18 cellular contexts compared by ENCODE assay signal in genomic region chr10:3206516-3207157, GRCh38. TPM values are rescaled to one million over a fixed set of nuclear protein-coding genes. Genes with fewer than 3 reads are reported as not detected.
DNase-seq lines count a peak whose midpoint lies in the region; ATAC-seq, FAIRE-seq and TF ChIP-seq lines count a peak whose summit lies in the region.
"Had no signal": no experiment of that assay in that cellular context is flagged by ENCODE, and none has a peak within 500 bp of the region (broad histone marks: within the 10 kb centered on the region; RNA-seq: fewer than 3 reads in every experiment).

No MANE protein-coding gene starts in this region.

- 1% methylated on average over 11 of the region's 11 CpGs for WGBS in K562 (ENCODE audit: insufficient coverage, low coverage, missing lambda C conversion rate)

- intact Hi-C loops in K562 (cut with micrococcal nuclease) (no loop called here), sciatic nerve (cut with DNase I) (no loop called here)

- no peak for TF ChIP-seq POLR2A in K562 (conservative IDR thresholded peaks at IDR 0.05)

- H3K27ac Mint-ChIP-seq in activated T-cell treated with anti-CD3 and anti-CD28 coated beads, Interleukin-2, amount 50 U/mL, for 24 hours: no peak overlapping the region
- H3K27ac Mint-ChIP-seq: B cell; CD4-positive, alpha-beta T cell had no signal

- H3K27me3 ChIP-seq in K562 (ENCODE audit: control insufficient read depth in 2 of 2, insufficient read depth in 2 of 2, low read length in 2 of 2): peaks cover 34 to 55% of the 10 kb centered on the region in 2 experiments

- no TSS peak for BruUV-seq in K562 (replicated peaks; lab: Mats Ljungman, UMichigan)

- H4K20me1 ChIP-seq in K562 (replicated peaks; ENCODE audit: control insufficient read depth, insufficient read depth, low read length): peaks cover 7% of the 10 kb centered on the region; the same call in 1 of the 2 replicates

- H3K4me3 ChIP-seq in K562 (no peak overlapping the region), fibroblast of mammary gland (ENCODE audit: control insufficient read depth, low read depth, low read length) (no peak overlapping the region)
- H3K4me3 ChIP-seq: HAP-1 had no signal

- H3K4me1 ChIP-seq in K562 (replicated peaks in 1 of 2; ENCODE audit: control insufficient read depth in 2 of 2, insufficient read depth in 2 of 2, low read length in 2 of 2): peaks cover 0 to 5% of the 10 kb centered on the region in 2 experiments; a peak in 3 of 5 replicates
- H3K4me1 ChIP-seq: HAP-1 had no signal

- no peaks in the 10 kb centered on the region for H3K36me3 Mint-ChIP-seq in activated T-cell treated with anti-CD3 and anti-CD28 coated beads, Interleukin-2, amount 50 U/mL, for 24 hours (ENCODE audit: low read depth)

- H3K4me1 Mint-ChIP-seq in activated T-cell treated with anti-CD3 and anti-CD28 coated beads, Interleukin-2, amount 50 U/mL, for 24 hours (ENCODE audit: low read depth): peaks cover 9% of the 10 kb centered on the region

- TF ChIP-seq CTCF in K562 (IDR thresholded peaks at IDR 0.05 in 2 of 3, conservative IDR thresholded peaks at IDR 0.05 in 1 of 3; ENCODE audit: insufficient read depth in 2 of 3, low read depth in 1 of 3, low read length in 3 of 3) (no peak), fibroblast of mammary gland (conservative IDR thresholded peaks at IDR 0.05; ENCODE audit: control insufficient read depth, insufficient read depth, low read depth, low read length) (no peak)

- FAIRE-seq in K562 (lab: Jason Lieb, UNC): peak; percentile 29
- FAIRE-seq: GM12891 had no signal

- H3K4me2 ChIP-seq in K562 (ENCODE audit: insufficient read depth, low read length): no peak overlapping the region

- no peaks in the 10 kb centered on the region for H3K9me3 ChIP-seq in K562 (replicated peaks; ENCODE audit: control insufficient read depth, insufficient read depth, low read depth, low read length)
- H3K9me3 ChIP-seq: HAP-1 had no signal

- TF ChIP-seq RAD21 in K562 (CRISPR knock-in tag; conservative IDR thresholded peaks at IDR 0.05 in 1 of 2, IDR thresholded peaks at IDR 0.05 in 1 of 2): no peak

- no peaks in the 10 kb centered on the region for H3K9me3 Mint-ChIP-seq in activated T-cell treated with anti-CD3 and anti-CD28 coated beads, Interleukin-2, amount 50 U/mL, for 24 hours
- H3K9me3 Mint-ChIP-seq: CD4-positive, alpha-beta T cell had no signal

- POLR2A ChIA-PET in K562 (lab: Yijun Ruan, JAX): no interaction called here

- no peak overlapping the region for H3K9ac ChIP-seq in K562 (ENCODE audit: insufficient read depth in 1 of 2, low read depth in 2 of 2, low read length in 2 of 2)

- ATAC-seq in K562 (peak; percentile 59), sciatic nerve (peak; percentile 73)

- H2AFZ ChIP-seq in K562 (ENCODE audit: low read depth, low read length): no peak overlapping the region

- no peak overlapping the region for H3K4me3 Mint-ChIP-seq in activated T-cell treated with anti-CD3 and anti-CD28 coated beads, Interleukin-2, amount 50 U/mL, for 24 hours
- H3K4me3 Mint-ChIP-seq: B cell; CD4-positive, alpha-beta T cell had no signal

- in situ Hi-C loops in K562 (cut with MboI): loop anchor here (25.0 kb wide), 1 partner anchor 1556 kb away; no protein-coding TSS in a partner anchor

- H3K79me2 ChIP-seq in K562 (ENCODE audit: control insufficient read depth, insufficient read depth, low read length): no peaks in the 10 kb centered on the region

- H3K9me1 ChIP-seq in K562 (ENCODE audit: control insufficient read depth, insufficient read depth, low read length): no peaks in the 10 kb centered on the region

- H3K27me3 Mint-ChIP-seq in activated T-cell treated with anti-CD3 and anti-CD28 coated beads, Interleukin-2, amount 50 U/mL, for 24 hours: peaks cover 83% of the 10 kb centered on the region

- no peak overlapping the region for H3K27ac ChIP-seq in K562 (ENCODE audit: extremely low read depth, low read depth, low read length)
- H3K27ac ChIP-seq: HL-60 had no signal

- no peaks in the 10 kb centered on the region for H3K36me3 ChIP-seq in K562 (ENCODE audit: control insufficient read depth, insufficient read depth, low read length)
- H3K36me3 ChIP-seq: HAP-1 had no signal

- CTCF ChIA-PET in K562 (lab: Yijun Ruan, JAX; ENCODE audit: low intra/inter-chr PET ratio): no interaction called here

- no peak for TF ChIP-seq EP300 in K562 (IDR thresholded peaks at IDR 0.05; ENCODE audit: low read length)

- peak; percentile 4 for DNase-seq in AG08395 (ENCODE audit: low spot score)
- peak; percentile 20 to 36 (median 28) for DNase-seq in K562 (ENCODE audit: extremely low read depth in 1 of 4, low spot score in 3 of 4)
- peak; percentile 78 for DNase-seq in fibroblast of mammary gland (ENCODE audit: low read depth)
- DNase-seq in sciatic nerve (ENCODE audit: low spot score): no peak
- DNase-seq in NCI-H2196 (lab: John Stamatoyannopoulos, UW; ENCODE audit: unreplicated experiment): no peak
- DNase-seq in T-helper 2 cell: no peak
- DNase-seq in activated T-cell treated with anti-CD3 and anti-CD28 coated beads, Interleukin-2, amount 50 U/mL, for 24 hours: no peak
- DNase-seq: 8988T; C1 segment of cervical spinal cord; Calu3; CD4-positive, alpha-beta T cell; DMS 273 treated with DMSO at 0.1 percent for 48 hours; DMS79; GOT3 had no signal

TF ChIP-seq in K562, 482 proteins besides CTCF, POLR2A, EP300 and RAD21 (continues in another document):
- peak; percentile 28; the same call in 1 of the 2 replicates for TF ChIP-seq TCF3 (CRISPR knock-in tag; IDR thresholded peaks at IDR 0.05)
- 0 out of 2 replicates have a peak, but pooled peaks have one; percentile 8 for TF ChIP-seq ARID1B (IDR thresholded peaks at IDR 0.05)

RNA-seq across cellular contexts. Expression of gene PITRM1, which starts 34.1 kb away (rescaled TPM):
- 163 and 183 TPM in 2 replicates for total RNA-seq in K562 (2011; cell fraction: chromatin; rRNA removed; ENCODE audit: low replicate concordance)
- total RNA-seq in K562 (2011; cell fraction: nucleolus; rRNA removed): 87.5 and 88.7 TPM in 2 replicates
- total RNA-seq in K562 (2011; cell fraction: nucleoplasm; rRNA removed): 91.3 and 119 TPM in 2 replicates
- total RNA-seq in K562 (2014; rRNA removed): 44.0 and 48.8 TPM in 2 replicates
- total RNA-seq in K562 (2014; rRNA removed; fragmentation: Illumina TruSeq; extraction: Trizol): 37.2 and 39.7 TPM in 2 replicates
- total RNA-seq in K562 (2015; rRNA removed; fragmentation: Illumina TruSeq; extraction: Trizol): 43.6 and 47.2 TPM in 2 replicates
- 63.4 and 70.4 TPM in 2 replicates for total RNA-seq in K562 (2021)
- polyA plus RNA-seq in K562 (2011; rRNA removed): 36.9 and 47.9 TPM in 2 replicates
- 40.0 and 41.1 TPM in 2 replicates for polyA plus RNA-seq in K562 (2011; cell fraction: cytosol; rRNA removed)
- 186 and 189 TPM in 2 replicates for polyA plus RNA-seq in K562 (2011; cell fraction: nucleus; rRNA removed)
- polyA plus RNA-seq in K562 (2012): 49.8 and 55.3 TPM in 2 replicates
- polyA plus RNA-seq in K562 (2014; fragmentation: Illumina TruSeq; extraction: Trizol): 60.4 and 69.6 TPM in 2 replicates
- 10 to 100 TPM; 21.1 to 29.2 TPM for polyA plus RNA-seq in K562 (2014; fragmentation: Nextera tagmentation; extraction: Ambion mirVana)
- polyA plus RNA-seq in K562 (2014; rRNA removed): 34.2 and 35.0 TPM in 2 replicates
- polyA minus RNA-seq in K562 (2011; rRNA and poly(A)+ RNA removed): 41.6 and 42.9 TPM in 2 replicates
- 38.5 and 39.2 TPM in 2 replicates for polyA minus RNA-seq in K562 (2011; cell fraction: cytosol; rRNA and poly(A)+ RNA removed)
- polyA minus RNA-seq in K562 (2011; cell fraction: nucleus; rRNA and poly(A)+ RNA removed): 48.2 and 73.2 TPM in 2 replicates
- 85.7 TPM for total RNA-seq in sciatic nerve

Comparison
In these comparisons a context has a peak if more than half of its experiments do, and no peak if none do; other contexts are left out.
1. DNase-seq: peak in AG08395 (single experiment), K562 (4 of 4) and fibroblast of mammary gland (single experiment); none in sciatic nerve (single experiment), NCI-H2196 (single experiment), T-helper 2 cell (0 of 5) and activated T-cell treated with anti-CD3 and anti-CD28 coated beads, Interleukin-2, amount 50 U/mL, for 24 hours (single experiment).